18 cellular contexts compared by ENCODE assay signal in the genomic region with DNA sequence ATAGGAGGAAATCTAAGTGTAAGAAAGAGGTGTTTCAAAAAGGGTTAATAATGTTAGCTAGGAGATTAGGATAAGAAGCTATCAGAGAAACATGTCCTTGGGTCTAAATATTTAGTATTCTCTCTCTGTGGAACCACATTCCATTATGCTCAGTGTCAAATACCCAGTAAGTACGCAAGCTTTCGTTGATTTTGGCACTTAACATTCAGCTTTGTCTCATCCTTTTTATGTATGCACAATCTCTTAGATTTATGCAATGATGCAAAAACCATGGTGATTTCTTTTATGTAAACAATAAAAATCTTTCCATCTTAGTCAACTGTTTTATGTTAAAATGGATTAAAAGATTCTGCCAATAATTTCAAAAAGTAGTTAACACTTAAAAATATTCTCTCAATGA.
"Had no signal": no experiment of that assay in that cellular context is flagged by ENCODE, and none has a peak within 500 bp of the region (broad histone marks: within the 10 kb centered on the region; RNA-seq: fewer than 3 reads in every experiment).

No MANE protein-coding gene starts in this region.

- DNase-seq: cortex of kidney; effector memory CD4-positive, alpha-beta T cell; heart right ventricle; hypothalamus; kidney; left cardiac atrium; left ventricle myocardium inferior; lower lobe of right lung; natural killer cell; ovary; sigmoid colon; small intestine; stimulated activated CD4-positive, alpha-beta T cell treated with anti-CD3 and anti-CD28 coated beads, Interleukin-12 subunit alpha, Interleukin-12 subunit beta, amount 100 ng/mL, for 4 hours; stimulated activated naive CD4-positive, alpha-beta T cell; stomach; trophoblast cell had no signal

- FAIRE-seq: endometrium, frontal cortex, kidney, small intestine had no signal
